In genomic region chr9:128688501-128689292, GRCh38 we compare ENCODE assay signal across 8 cellular contexts. TPM values are rescaled to one million over a fixed set of nuclear protein-coding genes. Genes with fewer than 3 reads are reported as not detected.
DNase-seq lines count a peak whose midpoint lies in the region; ATAC-seq lines count a peak whose summit lies in the region.

SET (plus strand) TSS chr9:128689222; CDS start chr9:128689583, 361 bp downstream.

- ATAC-seq in HG03469 (IDR thresholded peaks at IDR 0.05; ENCODE audit: unreplicated experiment): peak; percentile 63
- peak; percentile 87 for ATAC-seq in left lobe of liver

- DNase-seq in Ammon's horn (ENCODE audit: low spot score) (peak; percentile 96), GM19240 (ENCODE audit: insufficient read length, low spot score) (peak; percentile 96), NCI-H526 treated with DMSO at 0.1 percent for 48 hours (lab: John Stamatoyannopoulos, UW) (peak; percentile 89), cortex of kidney (lab: John Stamatoyannopoulos, UW) (peak; percentile 77), left lobe of liver (ENCODE audit: low spot score) (peak; percentile 96)
- DNase-seq in activated CD4-positive, alpha-beta T cell treated with anti-CD3 and anti-CD28 coated beads, Interleukin-2, amount 50 U/mL, for 1 hour: peak; percentile 87
- peak; percentile 90 for DNase-seq in stimulated activated CD4-positive, alpha-beta T cell treated with anti-CD3 and anti-CD28 coated beads, Interleukin-2, amount 100 ng/mL, for 4 hours (ENCODE audit: low read depth)

RNA-seq across cellular contexts. Expression of gene SET, which starts in this region (rescaled TPM):
- 69.3 TPM for total RNA-seq in left lobe of liver

Comparison
In these comparisons a context has a peak if more than half of its experiments do, and no peak if none do; other contexts are left out.
1. Peak in every context shown above with its lines: DNase-seq and ATAC-seq.